ENCODE assay signal across 28 cellular contexts in genomic region chr2:8407332-8407731, GRCh38.
DNase-seq lines count a peak whose midpoint lies in the region; ATAC-seq, FAIRE-seq and TF ChIP-seq lines count a peak whose summit lies in the region.
"Had no signal": no experiment of that assay in that cellular context is flagged by ENCODE, and none has a peak within 500 bp of the region (broad histone marks: within the 10 kb centered on the region; RNA-seq: fewer than 3 reads in every experiment).

No MANE protein-coding gene starts in this region.

- H3K27me3 ChIP-seq in HepG2 (ENCODE audit: control insufficient read depth in 1 of 2, insufficient read depth in 2 of 2, low read length in 2 of 2) (no peaks in the 10 kb centered on the region; a peak in 1 of 5 replicates), right lobe of liver (no peaks in the 10 kb centered on the region), GM12878 (replicated peaks in 1 of 2; ENCODE audit: control insufficient read depth in 2 of 2, insufficient read depth in 2 of 2, low read length in 1 of 2) (no peaks in the 10 kb centered on the region), Caco-2 (replicated peaks; ENCODE audit: control insufficient read depth, insufficient read depth, low read length) (no peaks in the 10 kb centered on the region)
- H3K27me3 ChIP-seq: BLaER1 treated with 17β-estradiol and CSF1 and Interleukin-3, amounts not matched to agents 10 nM and 100 nM had no signal

- ATAC-seq in HepG2 (no peak), right lobe of liver (no peak), GM12878 (no peak; the same call in 2 of the 3 replicates)
- ATAC-seq in stimulated activated effector memory CD8-positive, alpha-beta T cell treated with anti-CD3 and anti-CD28 coated beads, Interleukin-12 subunit alpha, Interleukin-12 subunit beta, amount 100 ng/mL, for 72 hours, result no peak
- ATAC-seq: A549, Panc1 had no signal

- intact Hi-C loops in HepG2 (cut with micrococcal nuclease; ENCODE audit: unreplicated experiment), result no loop called here
- intact Hi-C loops in right lobe of liver (cut with DNase I), result no loop called here
- intact Hi-C loops in GM12878 (cut with micrococcal nuclease; ENCODE audit: unreplicated experiment), result loop anchor here (1.0 to 5.0 kb wide), 3 partner anchors 29 to 670 kb away; no protein-coding TSS in a partner anchor
- intact Hi-C loops in Caco-2 (cut with micrococcal nuclease; ENCODE audit: unreplicated experiment), result no loop called here

- RAD21 ChIA-PET in GM12878 (lab: Charles Lee; ENCODE audit: unreplicated experiment), result interaction anchor here (0.7 to 8.0 kb wide), 22 partner anchors 12 to 682 kb away, joined by 3 to 138 read pairs (median 11); partner anchors contain the start of gene ID2

- no peak for TF ChIP-seq RAD21 in HepG2 (CRISPR knock-in tag; IDR thresholded peaks at IDR 0.05)
- no peak for TF ChIP-seq RAD21 in GM12878 (IDR thresholded peaks at IDR 0.05; ENCODE audit: insufficient read depth, low read depth, low read length)

- H2AFZ ChIP-seq in HepG2 (ENCODE audit: low read length) (no peak overlapping the region), GM12878 (ENCODE audit: control insufficient read depth, low read depth, low read length) (peak overlapping the region; percentile 51)

- no peak for TF ChIP-seq EP300 in HepG2 (IDR thresholded peaks at IDR 0.05; ENCODE audit: low read depth in 2 of 2, low read length in 2 of 2)
- TF ChIP-seq EP300 in HepG2 (CRISPR knock-in tag; IDR thresholded peaks at IDR 0.05; ENCODE audit: borderline replicate concordance), result no peak
- no peak for TF ChIP-seq EP300 in GM12878 (IDR thresholded peaks at IDR 0.05; ENCODE audit: borderline replicate concordance in 1 of 2, control insufficient read depth in 1 of 2, low read depth in 2 of 2, low read length in 2 of 2)

- H3K36me3 ChIP-seq in HepG2 (replicated peaks in 1 of 2; ENCODE audit: control insufficient read depth in 1 of 2, insufficient read depth in 2 of 2, low read length in 2 of 2), result no peaks in the 10 kb centered on the region
- no peaks in the 10 kb centered on the region for H3K36me3 ChIP-seq in right lobe of liver
- H3K36me3 ChIP-seq in GM12878 (ENCODE audit: control insufficient read depth in 2 of 2, insufficient read depth in 2 of 2, low read length in 1 of 2), result no peaks in the 10 kb centered on the region
- no peaks in the 10 kb centered on the region for H3K36me3 ChIP-seq in Caco-2 (ENCODE audit: control insufficient read depth, insufficient read depth, low read length)
- H3K36me3 ChIP-seq: BLaER1 treated with 17β-estradiol and CSF1 and Interleukin-3, amounts not matched to agents 10 nM and 100 nM; HAP-1 had no signal

- no peak overlapping the region for H3K9ac ChIP-seq in HepG2 (ENCODE audit: insufficient read depth, low read depth, low read length)
- H3K9ac ChIP-seq in GM12878 (ENCODE audit: control insufficient read depth, insufficient read depth, low read length), result no peak overlapping the region
- H3K9ac ChIP-seq: BLaER1 treated with 17β-estradiol and CSF1 and Interleukin-3, amounts not matched to agents 10 nM and 100 nM had no signal

- POLR2A ChIA-PET in HepG2 (lab: Yijun Ruan, JAX) (no interaction called here), GM12878 (lab: Charles Lee) (interaction anchor here (1.1 to 7.3 kb wide), 5 partner anchors 12 to 95 kb away, joined by 3 to 70 read pairs (median 12); no protein-coding TSS in a partner anchor), Caco-2 (lab: Charles Lee) (no interaction called here)

- CTCF ChIA-PET in HepG2 (lab: Yijun Ruan, JAX; ENCODE audit: low intra/inter-chr PET ratio, low total read pairs), result no interaction called here
- CTCF ChIA-PET in GM12878 (lab: Yijun Ruan, JAX), result interaction anchor here (0.6 to 3.5 kb wide), 10 partner anchors 9 to 884 kb away, joined by 3 to 19 read pairs (median 3); no protein-coding TSS in a partner anchor
- CTCF ChIA-PET in Caco-2 (lab: Charles Lee), result no interaction called here

- peaks cover 32% of the 10 kb centered on the region for H3K4me1 ChIP-seq in HepG2 (ENCODE audit: insufficient read depth, low read length)
- H3K4me1 ChIP-seq in right lobe of liver, result peaks cover 0 to 35% (median 14%) of the 10 kb centered on the region in 4 donors
- peaks cover 32% of the 10 kb centered on the region for H3K4me1 ChIP-seq in GM12878 (ENCODE audit: control insufficient read depth, insufficient read depth, low read length)
- H3K4me1 ChIP-seq in Caco-2, result peaks cover 28% of the 10 kb centered on the region
- H3K4me1 ChIP-seq: HAP-1 had no signal

- H3K4me3 Mint-ChIP-seq in stimulated activated effector memory CD8-positive, alpha-beta T cell treated with anti-CD3 and anti-CD28 coated beads, Interleukin-12 subunit alpha, Interleukin-12 subunit beta, amount 100 ng/mL, for 72 hours, result no peak overlapping the region
- H3K4me3 Mint-ChIP-seq in Caco-2 (ENCODE audit: unreplicated experiment), result no peak overlapping the region
- H3K4me3 Mint-ChIP-seq: CD4-positive, alpha-beta T cell; HFFc6 had no signal

- DNase-seq in HepG2 (ENCODE audit: low spot score) (no peak), right lobe of liver (no peak), GM18507 (ENCODE audit: extremely low spot score, insufficient read length, low read depth) (no peak), GM12878 (ENCODE audit: low read depth, low spot score) (no peak), Caco-2 (no peak), glomerular visceral epithelial cell (ENCODE audit: extremely low spot score) (no peak)
- DNase-seq in stimulated activated effector memory CD8-positive, alpha-beta T cell treated with anti-CD3 and anti-CD28 coated beads, Interleukin-12 subunit alpha, Interleukin-12 subunit beta, amount 100 ng/mL, for 72 hours (ENCODE audit: low spot score in 2 of 2), result no peak
- DNase-seq: AML-193; CD4-positive, alpha-beta T cell; DMS53; GOT3; HFFc6; Karpas-422; NCI-H1092; NCI-H1417 treated with DMSO at 0.1 percent for 48 hours; NCI-H1694 treated with DMSO at 0.1 percent for 48 hours; NCI-H2081; NCI-H2171; NCI-H226; NCI-H510A; NCI-H69; SHP77 had no signal

- peak overlapping the region; percentile 40 for H3K27ac Mint-ChIP-seq in stimulated activated effector memory CD8-positive, alpha-beta T cell treated with anti-CD3 and anti-CD28 coated beads, Interleukin-12 subunit alpha, Interleukin-12 subunit beta, amount 100 ng/mL, for 72 hours
- H3K27ac Mint-ChIP-seq in Caco-2 (ENCODE audit: unreplicated experiment), result no peak overlapping the region
- H3K27ac Mint-ChIP-seq: CD4-positive, alpha-beta T cell; HFFc6 had no signal

- BruUV-seq in HepG2 (replicated peaks; lab: Mats Ljungman, UMichigan) (no TSS peak), GM12878 (replicated peaks; lab: Mats Ljungman, UMichigan) (no TSS peak), Caco-2 (replicated peaks; lab: Mats Ljungman, UMichigan) (no TSS peak)

- SMC1A ChIA-PET in GM12878 (lab: Charles Lee; ENCODE audit: uncharacterized antibody, unreplicated experiment), result interaction anchor here (0.6 to 20.6 kb wide), 33 partner anchors 8 to 979 kb away, joined by 3 to 352 read pairs (median 6); partner anchors contain the start of gene ID2

- H3K4me3 ChIP-seq in HepG2 (replicated peaks in 1 of 3; ENCODE audit: insufficient read depth in 1 of 3, low read depth in 2 of 3, low read length in 3 of 3) (no peak overlapping the region), right lobe of liver (no peak overlapping the region), GM12878 (no peak overlapping the region), Caco-2 (ENCODE audit: low read depth, low read length) (no peak overlapping the region)
- H3K4me3 ChIP-seq: A549; BLaER1 treated with 17β-estradiol and CSF1 and Interleukin-3, amounts not matched to agents 10 nM and 100 nM; HAP-1 had no signal

- no peak for TF ChIP-seq CTCF in HepG2 (CRISPR knock-in tag; IDR thresholded peaks at IDR 0.05)
- TF ChIP-seq CTCF in right lobe of liver (IDR thresholded peaks at IDR 0.05), result no peak
- no peak for TF ChIP-seq CTCF in GM12878 (IDR thresholded peaks at IDR 0.05 in 2 of 3, conservative IDR thresholded peaks at IDR 0.05 in 1 of 3; ENCODE audit: control insufficient read depth in 2 of 3, extremely low read depth in 1 of 3, insufficient read depth in 1 of 3, low read depth in 3 of 3, low read length in 3 of 3)
- no peak for TF ChIP-seq CTCF in Caco-2 (IDR thresholded peaks at IDR 0.05; ENCODE audit: insufficient read depth in 1 of 2, low read depth in 1 of 2, low read length in 1 of 2, severe bottlenecking in 1 of 2, unreplicated experiment in 1 of 2)

- FAIRE-seq in HepG2 (lab: Jason Lieb, UNC) (peak; percentile 39), GM18507 (lab: Jason Lieb, UNC) (peak; percentile 57), GM12878 (lab: Jason Lieb, UNC) (no peak)
- FAIRE-seq: A549, G401.6 had no signal

- WGBS in HepG2 (ENCODE audit: low lambda C conversion rate), result 88% methylated on average over 3 of the region's 3 CpGs
- WGBS in right lobe of liver (ENCODE audit: insufficient coverage, low coverage, low lambda C conversion rate, missing lambda C conversion rate), result 91% methylated on average over 3 of the region's 3 CpGs
- WGBS in GM12878 (ENCODE audit: insufficient coverage, insufficient replicate concordance, low lambda C conversion rate, missing lambda C conversion rate), result 79% methylated on average over 3 of the region's 3 CpGs

- no peaks in the 10 kb centered on the region for H3K9me3 Mint-ChIP-seq in stimulated activated effector memory CD8-positive, alpha-beta T cell treated with anti-CD3 and anti-CD28 coated beads, Interleukin-12 subunit alpha, Interleukin-12 subunit beta, amount 100 ng/mL, for 72 hours
- no peaks in the 10 kb centered on the region for H3K9me3 Mint-ChIP-seq in Caco-2 (ENCODE audit: unreplicated experiment)
- H3K9me3 Mint-ChIP-seq: CD4-positive, alpha-beta T cell; HFFc6 had no signal

- H3K9me3 ChIP-seq in HepG2 (ENCODE audit: low read length) (no peaks in the 10 kb centered on the region), right lobe of liver (no peaks in the 10 kb centered on the region), GM12878 (replicated peaks; ENCODE audit: control insufficient read depth, insufficient read depth, low read length) (peaks cover 3% of the 10 kb centered on the region), Caco-2 (no peaks in the 10 kb centered on the region)
- H3K9me3 ChIP-seq: A549; BLaER1 treated with 17β-estradiol and CSF1 and Interleukin-3, amounts not matched to agents 10 nM and 100 nM; HAP-1 had no signal

- H3K27me3 Mint-ChIP-seq in Caco-2 (ENCODE audit: insufficient read depth, unreplicated experiment), result no peaks in the 10 kb centered on the region
- H3K27me3 Mint-ChIP-seq: CD4-positive, alpha-beta T cell had no signal

- H3K36me3 Mint-ChIP-seq in stimulated activated effector memory CD8-positive, alpha-beta T cell treated with anti-CD3 and anti-CD28 coated beads, Interleukin-12 subunit alpha, Interleukin-12 subunit beta, amount 100 ng/mL, for 72 hours, result peaks cover 15% of the 10 kb centered on the region
- H3K36me3 Mint-ChIP-seq in Caco-2 (ENCODE audit: insufficient read depth, unreplicated experiment), result no peaks in the 10 kb centered on the region

- H3K4me2 ChIP-seq in HepG2 (ENCODE audit: low read depth, low read length), result no peak overlapping the region
- H3K4me2 ChIP-seq in GM12878 (ENCODE audit: control insufficient read depth, insufficient read depth), result peak overlapping the region; percentile 38; the same call in 1 of the 2 replicates
- H3K4me2 ChIP-seq: A549; BLaER1 treated with 17β-estradiol and CSF1 and Interleukin-3, amounts not matched to agents 10 nM and 100 nM had no signal

- in situ Hi-C loops in HepG2 (cut with HindIII; ENCODE audit: extremely low pct_ligation_motif_present, low pct_unique_long_range_greater_than_20kb), result no loop called here
- in situ Hi-C loops in GM12878 (cut with MboI), result loop anchor here (5.0 kb wide), 1 partner anchor 135 kb away; no protein-coding TSS in a partner anchor

- H3K79me2 ChIP-seq in HepG2 (ENCODE audit: insufficient read depth, low read length), result no peaks in the 10 kb centered on the region
- no peaks in the 10 kb centered on the region for H3K79me2 ChIP-seq in GM12878 (ENCODE audit: control insufficient read depth, insufficient read depth, low read length)

- H4K20me1 ChIP-seq in HepG2 (ENCODE audit: insufficient read depth, low read length), result no peaks in the 10 kb centered on the region
- H4K20me1 ChIP-seq in GM12878 (ENCODE audit: control insufficient read depth, insufficient read depth), result no peaks in the 10 kb centered on the region; the same call in 1 of the 2 replicates
- H4K20me1 ChIP-seq: BLaER1 treated with 17β-estradiol and CSF1 and Interleukin-3, amounts not matched to agents 10 nM and 100 nM had no signal

- peaks cover 57% of the 10 kb centered on the region for H3K4me1 Mint-ChIP-seq in stimulated activated effector memory CD8-positive, alpha-beta T cell treated with anti-CD3 and anti-CD28 coated beads, Interleukin-12 subunit alpha, Interleukin-12 subunit beta, amount 100 ng/mL, for 72 hours
- H3K4me1 Mint-ChIP-seq in Caco-2 (ENCODE audit: low read depth, unreplicated experiment), result peaks cover 38% of the 10 kb centered on the region

- TF ChIP-seq POLR2A in HepG2 (IDR thresholded peaks at IDR 0.05; ENCODE audit: insufficient read depth in 1 of 2, low read depth in 2 of 2, low read length in 2 of 2), result no peak
- no peak for TF ChIP-seq POLR2A in right lobe of liver (IDR thresholded peaks at IDR 0.05)
- TF ChIP-seq POLR2A in GM12878 (IDR thresholded peaks at IDR 0.05; ENCODE audit: low read depth, low read length), result no peak

- H3K27ac ChIP-seq in HepG2 (ENCODE audit: extremely low read length, insufficient read depth, low read length) (no peak overlapping the region), right lobe of liver (no peak overlapping the region), GM12878 (ENCODE audit: control insufficient read depth, insufficient read depth) (peak overlapping the region; percentile 80)
- H3K27ac ChIP-seq: A549; BLaER1 treated with 17β-estradiol and CSF1 and Interleukin-3, amounts not matched to agents 10 nM and 100 nM; RWPE1 had no signal

Comparison
In these comparisons a context has a peak if more than half of its experiments do, and no peak if none do; other contexts are left out.
1. Of the 75 proteins assayed by ChIP-seq in both HepG2 and GM12878: peak only in HepG2: none; only in GM12878: IKZF1, NR2F1, ZNF24 and ZNF687; in both: none; in neither: 71.